ENCODE assay signal across 26 cellular contexts in genomic region chr6:169380493-169380892, GRCh38.
"Had no signal": no experiment of that assay in that cellular context is flagged by ENCODE, and none has a peak within 500 bp of the region (broad histone marks: within the 10 kb centered on the region; RNA-seq: fewer than 3 reads in every experiment).

No MANE protein-coding gene starts in this region.

- ATAC-seq: activated CD4-positive, alpha-beta T cell treated with anti-CD3 and anti-CD28 coated beads for 36 hours; activated CD4-positive, CD25-positive, alpha-beta regulatory T cell treated with anti-CD3 and anti-CD28 coated beads, Interleukin-2, amount 50 U/mL, for 24 hours; activated CD8-positive, alpha-beta T cell treated with anti-CD3 and anti-CD28 coated beads, Interleukin-2, amount 10 ng/mL, durations not matched to agents 7 days and 5 days; activated T-cell treated with anti-CD3 and anti-CD28 coated beads, Interleukin-2, amount 50 U/mL, for 4 hours; activated T-helper 17 cell treated with anti-CD3 and anti-CD28 coated beads, Interleukin-2, amount 50 U/mL, for 72 hours; foreskin keratinocyte; gastrocnemius medialis; T-helper 17 cell had no signal

- H3K4me1 ChIP-seq: foreskin keratinocyte, gastrocnemius medialis had no signal

- DNase-seq: activated B cell treated with CpG ODN at 0.5 μM for 24 hours; activated CD4-positive, alpha-beta memory T cell treated with anti-CD3 and anti-CD28 coated beads for 36 hours; activated CD4-positive, alpha-beta T cell treated with anti-CD3 and anti-CD28 coated beads for 36 hours; activated CD4-positive, alpha-beta T cell treated with anti-CD3 and anti-CD28 coated beads, Interleukin-2, amount 10 ng/mL, durations not matched to agents 24 days and 14 days; activated CD8-positive, alpha-beta T cell treated with anti-CD3 and anti-CD28 coated beads, Interleukin-2, amount 10 ng/mL, durations not matched to agents 7 days and 5 days; activated effector memory CD4-positive, alpha-beta T cell treated with Interleukin-2 at 50 U/mL for 16 hours; activated gamma-delta T cell treated with Interleukin-2 at 50 U/mL for 16 hours; activated naive CD4-positive, alpha-beta T cell treated with anti-CD3 and anti-CD28 coated beads, Interleukin-2, amount 50 U/mL, for 16 hours; activated naive CD4-positive, alpha-beta T cell treated with Interleukin-2 at 50 U/mL for 16 hours; activated T-cell treated with anti-CD3 and anti-CD28 coated beads, Interleukin-2, amount 50 U/mL, for 4 hours; amniotic stem cell; anterior cingulate cortex; brain microvascular endothelial cell; cortex of kidney; dermis blood vessel endothelial cell; effector CD4-positive, alpha-beta T cell; foreskin keratinocyte; gastrocnemius medialis; glutamatergic neuron; T-helper 1 cell; T-helper 17 cell; T1000; WERI-Rb-1 had no signal

- H3K27me3 ChIP-seq: brain microvascular endothelial cell, foreskin keratinocyte had no signal

- H3K36me3 ChIP-seq: brain microvascular endothelial cell, gastrocnemius medialis, WERI-Rb-1 had no signal

- H3K4me3 ChIP-seq: gastrocnemius medialis had no signal

- H3K27ac ChIP-seq: brain microvascular endothelial cell, epithelial cell of prostate, foreskin keratinocyte, gastrocnemius medialis, WERI-Rb-1 had no signal

- H3K9me3 ChIP-seq: gastrocnemius medialis had no signal
